ENCODE assay signal across 8 cellular contexts in genomic region chr1:33126411-33127000, GRCh38. TPM values are rescaled to one million over a fixed set of nuclear protein-coding genes. Genes with fewer than 3 reads are reported as not detected.
DNase-seq lines count a peak whose midpoint lies in the region; ATAC-seq and TF ChIP-seq lines count a peak whose summit lies in the region.

No MANE protein-coding gene starts in this region.

- no peak overlapping the region for H2BK15ac ChIP-seq in H9 (ENCODE audit: low read depth, low read length)

- H3K36me3 Mint-ChIP-seq in H9 (ENCODE audit: insufficient read depth in 1 of 3, low read depth in 3 of 3): peaks cover 0 to 8% (median 2%) of the 10 kb centered on the region in 3 experiments; a peak in 5 of 7 replicates
- peaks cover 31% of the 10 kb centered on the region for H3K36me3 Mint-ChIP-seq in activated CD4-positive, alpha-beta memory T cell treated with anti-CD3 and anti-CD28 coated beads, Interleukin-2, amount 10 ng/mL, durations not matched to agents 7 days and 5 days (ENCODE audit: low read depth)

- H3K9me3 ChIP-seq in H9 (ENCODE audit: control insufficient read depth, low read depth, low read length) (no peaks in the 10 kb centered on the region), right cardiac atrium (ENCODE audit: control insufficient read depth, low read length) (no peaks in the 10 kb centered on the region), smooth muscle cell (replicated peaks; ENCODE audit: low read depth) (no peaks in the 10 kb centered on the region)

- no peaks in the 10 kb centered on the region for H3K9me3 Mint-ChIP-seq in H9
- H3K9me3 Mint-ChIP-seq in activated CD4-positive, alpha-beta memory T cell treated with anti-CD3 and anti-CD28 coated beads, Interleukin-2, amount 10 ng/mL, durations not matched to agents 7 days and 5 days: no peaks in the 10 kb centered on the region

- H3K27ac ChIP-seq in H9 (ENCODE audit: insufficient read length, low read depth, low read length): no peak overlapping the region
- peak overlapping the region; percentile 82 for H3K27ac ChIP-seq in right cardiac atrium (ENCODE audit: low read length)
- H3K27ac ChIP-seq in smooth muscle cell (ENCODE audit: low read depth): no peak overlapping the region

- H4K5ac ChIP-seq in H9 (ENCODE audit: insufficient read length, low read depth, low read length): no peak overlapping the region

- CTCF ChIA-PET in activated CD4-positive, alpha-beta memory T cell treated with anti-CD3 and anti-CD28 coated beads, Interleukin-2, amount 10 ng/mL, durations not matched to agents 7 days and 5 days (lab: Charles Lee): interaction anchor here (0.6 to 4.4 kb wide), 42 partner anchors 10 to 1967 kb away, joined by 3 to 94 read pairs (median 6); partner anchors contain the start of genes AZIN2, RNF19B, TRIM62 and ZSCAN20

- H2BK20ac ChIP-seq in H9 (ENCODE audit: low read depth, low read length, poor library complexity, severe bottlenecking): no peak overlapping the region

- H3K9ac ChIP-seq in H9 (ENCODE audit: extremely low read depth, insufficient read length, low read length) (peak overlapping the region; percentile 68), smooth muscle cell (ENCODE audit: low read depth) (no peak overlapping the region)

- H3K4me1 Mint-ChIP-seq in H9: peaks cover 16% of the 10 kb centered on the region in 2 experiments
- peaks cover 46% of the 10 kb centered on the region for H3K4me1 Mint-ChIP-seq in activated CD4-positive, alpha-beta memory T cell treated with anti-CD3 and anti-CD28 coated beads, Interleukin-2, amount 10 ng/mL, durations not matched to agents 7 days and 5 days

- H3K23ac ChIP-seq in H9 (ENCODE audit: insufficient read length, low read depth, low read length): no peak overlapping the region

- no peak overlapping the region for H3K27ac Mint-ChIP-seq in H9
- peak overlapping the region; percentile 95 for H3K27ac Mint-ChIP-seq in activated CD4-positive, alpha-beta memory T cell treated with anti-CD3 and anti-CD28 coated beads, Interleukin-2, amount 10 ng/mL, durations not matched to agents 7 days and 5 days

- H3K79me2 ChIP-seq in H9 (ENCODE audit: insufficient read depth, low read length): no peaks in the 10 kb centered on the region
- H3K79me2 ChIP-seq in smooth muscle cell (ENCODE audit: low read depth): no peaks in the 10 kb centered on the region

- peak overlapping the region; percentile 81 to 90 for H3K4me3 Mint-ChIP-seq in H9
- peak overlapping the region; percentile 93 for H3K4me3 Mint-ChIP-seq in activated CD4-positive, alpha-beta memory T cell treated with anti-CD3 and anti-CD28 coated beads, Interleukin-2, amount 10 ng/mL, durations not matched to agents 7 days and 5 days

- no CpG with 5 or more reads among the region's 9 CpGs for WGBS in H9 (ENCODE audit: extremely low coverage, insufficient read length, low lambda C conversion rate)
- WGBS in right cardiac atrium: 27% methylated on average over 9 of the region's 9 CpGs
- WGBS in smooth muscle cell (ENCODE audit: low lambda C conversion rate): 94% methylated on average over 9 of the region's 9 CpGs

- POLR2A ChIA-PET in activated CD4-positive, alpha-beta memory T cell treated with anti-CD3 and anti-CD28 coated beads, Interleukin-2, amount 10 ng/mL, durations not matched to agents 7 days and 5 days (lab: Charles Lee): interaction anchor here (0.7 to 3.0 kb wide), 36 partner anchors 8 to 476 kb away, joined by 3 to 58 read pairs (median 5); partner anchors contain the start of genes AZIN2, RBBP4, RNF19B and TRIM62

- H3T11ph ChIP-seq in H9 (ENCODE audit: low read length): no peak overlapping the region

- H4K8ac ChIP-seq in H9 (replicated peaks; ENCODE audit: insufficient read length, low read depth, low read length): no peak overlapping the region

- H2BK120ac ChIP-seq in H9 (ENCODE audit: low read depth, low read length, poor library complexity, severe bottlenecking): no peak overlapping the region

- no peak overlapping the region for H3K18ac ChIP-seq in H9 (ENCODE audit: insufficient read length, low read depth, low read length)

- no peak overlapping the region for H3K4ac ChIP-seq in H9 (ENCODE audit: low read depth, low read length)

- DNase-seq in H9 (no peak), right cardiac atrium (no peak), smooth muscle cell (lab: John Stamatoyannopoulos, UW; ENCODE audit: unreplicated experiment) (no peak), epidermal melanocyte (ENCODE audit: insufficient read length, low spot score) (no peak)
- DNase-seq in activated CD4-positive, alpha-beta memory T cell treated with anti-CD3 and anti-CD28 coated beads, Interleukin-2, amount 10 ng/mL, durations not matched to agents 7 days and 5 days: peak; percentile 14
- DNase-seq in stimulated activated CD4-positive, alpha-beta T cell treated with anti-CD3 and anti-CD28 coated beads, Interleukin-4, amount 100 ng/mL, for 24 hours: no peak

- no peak for ATAC-seq in right cardiac atrium
- no peak for ATAC-seq in HG03045 (IDR thresholded peaks at IDR 0.05; ENCODE audit: unreplicated experiment)
- ATAC-seq in GM18517 (IDR thresholded peaks at IDR 0.05; ENCODE audit: unreplicated experiment): no peak

- H3K27me3 Mint-ChIP-seq in H9 (ENCODE audit: low read depth): peaks cover 39% of the 10 kb centered on the region
- no peaks in the 10 kb centered on the region for H3K27me3 Mint-ChIP-seq in activated CD4-positive, alpha-beta memory T cell treated with anti-CD3 and anti-CD28 coated beads, Interleukin-2, amount 10 ng/mL, durations not matched to agents 7 days and 5 days

- H2BK5ac ChIP-seq in H9 (ENCODE audit: insufficient read length, low read length): no peak overlapping the region

- no peaks in the 10 kb centered on the region for H3F3A ChIP-seq in smooth muscle cell (ENCODE audit: low read depth)

- H4K20me1 ChIP-seq in H9 (ENCODE audit: control insufficient read depth, insufficient read depth, insufficient read length): no peaks in the 10 kb centered on the region
- H4K20me1 ChIP-seq in smooth muscle cell (ENCODE audit: low read depth): no peaks in the 10 kb centered on the region

- no peak overlapping the region for H4K91ac ChIP-seq in H9 (ENCODE audit: insufficient read length, low read depth, low read length)

- TF ChIP-seq CTCF in H9 (conservative IDR thresholded peaks at IDR 0.05): no peak
- no peak for TF ChIP-seq CTCF in smooth muscle cell (IDR thresholded peaks at IDR 0.05; ENCODE audit: borderline replicate concordance, insufficient read depth, poor library complexity, severe bottlenecking)

- intact Hi-C loops in right cardiac atrium (cut with DNase I): no loop called here

- H2BK12ac ChIP-seq in H9 (ENCODE audit: insufficient read length, low read depth, low read length): no peak overlapping the region

- H2AFZ ChIP-seq in H9 (ENCODE audit: low read length) (no peak overlapping the region), smooth muscle cell (ENCODE audit: low read depth) (no peak overlapping the region)

- H3K56ac ChIP-seq in H9 (ENCODE audit: insufficient read length, low read depth, low read length): no peak overlapping the region

- peak overlapping the region; percentile 43 for H3K4me2 ChIP-seq in H9 (ENCODE audit: insufficient read depth, insufficient read length, low read length)
- H3K4me2 ChIP-seq in smooth muscle cell: no peak overlapping the region

- H3K14ac ChIP-seq in H9 (ENCODE audit: insufficient read depth, low read length): peak overlapping the region; percentile 53; the same call in 1 of the 2 replicates

- H3K36me3 ChIP-seq in smooth muscle cell (ENCODE audit: low read depth): no peaks in the 10 kb centered on the region

- no peaks in the 10 kb centered on the region for H3K23me2 ChIP-seq in H9 (ENCODE audit: insufficient read length, low read depth, low read length, poor library complexity, severe bottlenecking)

- peak overlapping the region; percentile 77 for H3K4me3 ChIP-seq in right cardiac atrium (ENCODE audit: low read length)
- H3K4me3 ChIP-seq in smooth muscle cell: peak overlapping the region; percentile 27

- no peaks in the 10 kb centered on the region for H3K79me1 ChIP-seq in H9 (ENCODE audit: insufficient read depth, low read depth, low read length, poor library complexity, severe bottlenecking)

- no peak overlapping the region for H2AK5ac ChIP-seq in H9 (ENCODE audit: insufficient read length, low read length)

- H3K27me3 ChIP-seq in H9 (ENCODE audit: insufficient read depth, low read length) (no peaks in the 10 kb centered on the region; the same call in 1 of the 2 replicates), right cardiac atrium (ENCODE audit: control insufficient read depth, insufficient read depth) (no peaks in the 10 kb centered on the region), smooth muscle cell (ENCODE audit: low read depth) (no peaks in the 10 kb centered on the region)

- H3K4me1 ChIP-seq in H9 (ENCODE audit: insufficient read depth, low read length) (peaks cover 6% of the 10 kb centered on the region; the same call in 1 of the 2 replicates), right cardiac atrium (ENCODE audit: control insufficient read depth, insufficient read depth, low read length) (peaks cover 3% of the 10 kb centered on the region), smooth muscle cell (ENCODE audit: low read depth) (no peaks in the 10 kb centered on the region)

RNA-seq across cellular contexts. Expression of gene AZIN2, which starts 45.6 kb away (rescaled TPM):
- total RNA-seq in H9 (2021) (0.39 and 0.50 TPM in 2 replicates), right cardiac atrium (1 to 10 TPM; 4.1 to 7.9 (median 5.4) TPM), smooth muscle cell (7.9 and 16.3 TPM in 2 replicates)
- 1 to 10 TPM; 3.9 to 4.5 TPM for total RNA-seq in activated CD4-positive, alpha-beta memory T cell treated with anti-CD3 and anti-CD28 coated beads, Interleukin-2, amount 10 ng/mL, durations not matched to agents 7 days and 5 days
- polyA plus RNA-seq in right cardiac atrium (2.4 TPM), smooth muscle cell (21.5 and 33.5 TPM in 2 replicates)

RNA-seq across cellular contexts. Expression of gene TRIM62, which starts 55.3 kb away (rescaled TPM):
- total RNA-seq in H9 (2021) (6.9 and 7.3 TPM in 2 replicates), right cardiac atrium (1 to 10 TPM; 2.2 to 4.4 (median 3.2) TPM), smooth muscle cell (1.3 TPM in 2 replicates)
- 10 to 100 TPM; 10.3 to 11.5 TPM for total RNA-seq in activated CD4-positive, alpha-beta memory T cell treated with anti-CD3 and anti-CD28 coated beads, Interleukin-2, amount 10 ng/mL, durations not matched to agents 7 days and 5 days
- polyA plus RNA-seq in right cardiac atrium (1.8 TPM), smooth muscle cell (3.6 and 3.9 TPM in 2 replicates)
